ENCODE assay signal across 1 cellular context in the genomic region with DNA sequence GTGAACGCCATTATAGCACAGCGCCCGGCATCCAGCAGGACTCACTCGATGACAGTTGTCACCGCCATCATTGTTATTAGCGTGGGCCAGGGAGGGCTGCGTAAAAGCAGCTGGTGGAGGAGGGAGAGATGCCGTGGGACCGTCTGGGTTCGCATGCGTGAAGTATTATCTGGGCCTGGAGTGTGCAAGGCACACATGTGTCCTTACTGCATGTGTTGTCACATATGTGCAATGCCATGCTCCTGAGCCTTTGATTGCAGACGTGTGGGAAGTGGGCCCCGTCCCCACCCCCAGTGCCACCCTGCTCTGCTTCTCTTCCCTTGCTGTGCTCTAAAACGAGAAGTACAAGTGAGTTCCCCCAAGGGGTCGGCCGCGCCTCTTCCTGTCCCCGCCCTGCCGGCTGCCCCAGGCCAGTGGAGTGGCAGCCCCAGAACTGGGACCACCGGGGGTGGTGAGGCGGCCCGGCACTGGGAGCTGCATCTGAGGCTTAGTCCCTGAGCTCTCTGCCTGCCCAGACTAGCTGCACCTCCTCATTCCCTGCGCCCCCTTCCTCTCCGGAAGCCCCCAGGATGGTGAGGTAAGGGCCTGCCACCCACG.
TF ChIP-seq lines count a peak whose summit lies in the region.

A gene (plus strand): TSS at position 413 of the 597 bp plus-strand sequence. CDS start 157 bp downstream, at position 570.

TF ChIP-seq in IMR-90, 13 proteins besides CTCF, POLR2A, EP300 and RAD21:
- TF ChIP-seq, protein P1, sequence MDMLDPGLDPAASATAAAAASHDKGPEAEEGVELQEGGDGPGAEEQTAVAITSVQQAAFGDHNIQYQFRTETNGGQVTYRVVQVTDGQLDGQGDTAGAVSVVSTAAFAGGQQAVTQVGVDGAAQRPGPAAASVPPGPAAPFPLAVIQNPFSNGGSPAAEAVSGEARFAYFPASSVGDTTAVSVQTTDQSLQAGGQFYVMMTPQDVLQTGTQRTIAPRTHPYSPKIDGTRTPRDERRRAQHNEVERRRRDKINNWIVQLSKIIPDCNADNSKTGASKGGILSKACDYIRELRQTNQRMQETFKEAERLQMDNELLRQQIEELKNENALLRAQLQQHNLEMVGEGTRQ (IDR thresholded peaks at IDR 0.05; ENCODE audit: low read depth, low read length): no peak
- TF ChIP-seq CHD1 (IDR thresholded peaks at IDR 0.05; ENCODE audit: low read depth, low read length): no peak
- no peak for TF ChIP-seq MAFK (IDR thresholded peaks at IDR 0.05; ENCODE audit: low read depth, low read length)
- TF ChIP-seq MXI1 (IDR thresholded peaks at IDR 0.05; ENCODE audit: borderline replicate concordance, low read depth, low read length): no peak
- no peak for TF ChIP-seq CEBPB (IDR thresholded peaks at IDR 0.05; ENCODE audit: low read depth, low read length)
- no peak for TF ChIP-seq FOS (IDR thresholded peaks at IDR 0.05; ENCODE audit: low read depth, low read length)
- TF ChIP-seq MAZ (IDR thresholded peaks at IDR 0.05; ENCODE audit: borderline replicate concordance, low read depth, low read length): no peak
- no peak for TF ChIP-seq BHLHE40 (IDR thresholded peaks at IDR 0.05; ENCODE audit: low read depth, low read length)
- TF ChIP-seq RCOR1 (IDR thresholded peaks at IDR 0.05; ENCODE audit: insufficient replicate concordance, low read length): no peak
